ENCODE assay signal across 8 cellular contexts in the genomic region with DNA sequence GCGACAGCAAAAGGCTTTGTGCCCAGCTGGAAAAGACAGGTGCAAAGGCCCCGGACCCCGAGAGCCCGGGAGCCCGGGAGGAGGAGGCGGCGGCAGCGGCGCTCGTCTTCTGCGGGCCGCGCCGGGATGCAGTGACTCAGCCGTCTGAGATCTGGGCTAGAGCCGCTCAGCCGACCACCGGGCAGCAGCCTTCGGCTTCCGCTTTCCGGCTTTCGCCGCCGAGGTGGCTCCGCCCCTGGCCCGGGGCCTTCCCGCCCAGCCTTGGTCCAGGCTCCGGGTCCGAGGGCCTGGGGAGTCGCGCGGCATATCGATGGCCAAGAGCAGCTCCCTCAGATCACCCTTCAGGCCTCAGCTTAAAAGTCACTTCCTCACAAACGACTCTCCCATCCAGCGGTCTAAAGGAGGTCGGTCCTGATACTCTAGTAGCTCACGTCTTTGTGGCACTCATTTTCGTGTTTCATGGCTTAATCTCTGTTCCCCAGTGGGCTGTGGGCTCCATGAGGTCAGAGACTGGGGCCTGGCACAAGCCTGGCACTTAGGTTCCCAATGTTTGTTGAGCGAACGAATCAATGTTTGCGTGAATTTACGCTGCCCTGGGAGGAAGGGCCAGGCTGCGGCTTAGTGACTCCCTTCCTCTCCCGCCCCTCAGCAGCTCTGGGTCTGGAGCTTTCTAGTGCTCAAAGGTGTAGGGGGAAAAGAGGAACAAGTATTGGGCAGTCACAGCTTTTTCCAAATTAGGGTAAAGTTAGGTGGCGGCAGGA. TPM values are rescaled to one million over a fixed set of nuclear protein-coding genes. Genes with fewer than 3 reads are reported as not detected.
DNase-seq lines count a peak whose midpoint lies in the region; ATAC-seq and TF ChIP-seq lines count a peak whose summit lies in the region.

A gene (minus strand): TSS at position 146 of the 761 bp plus-strand sequence. CDS start 783 bp downstream, outside the sequence.

- CTCF ChIA-PET in naive thymus-derived CD4-positive, alpha-beta T cell (lab: Charles Lee): interaction anchor here (0.6 to 1.5 kb wide), 5 partner anchors 10 to 33 kb away, joined by 3 to 5 read pairs (median 3); no protein-coding TSS in a partner anchor

- H2AFZ ChIP-seq in DND-41 (ENCODE audit: low read depth, low read length): peak within 1 kb of the TSS; percentile 98

- no peaks in the 10 kb centered on the region for H3K9me3 ChIP-seq in DND-41 (ENCODE audit: insufficient read depth, low read length, severe bottlenecking)
- no peaks in the 10 kb centered on the region for H3K9me3 ChIP-seq in Peyer's patch
- no peaks in the 10 kb centered on the region for H3K9me3 ChIP-seq in naive thymus-derived CD4-positive, alpha-beta T cell (ENCODE audit: control insufficient read depth in 2 of 3, low read length in 3 of 3)

- H3K4me1 ChIP-seq in DND-41 (ENCODE audit: insufficient read depth, low read length) (peaks cover 38% of the 10 kb centered on the region), Peyer's patch (peaks cover 0 to 7% (median 0%) of the 10 kb centered on the region in 4 donors)
- H3K4me1 ChIP-seq in naive thymus-derived CD4-positive, alpha-beta T cell (ENCODE audit: control insufficient read depth in 2 of 2, insufficient read depth in 2 of 2, low read length in 2 of 2): peaks cover 0 to 16% of the 10 kb centered on the region in 2 donors

- POLR2A ChIA-PET in naive thymus-derived CD4-positive, alpha-beta T cell (lab: Charles Lee): interaction anchor here (0.6 to 3.3 kb wide), 7 partner anchors 14 to 138 kb away, joined by 3 to 31 read pairs (median 7); a partner anchor contains a TSS

- peak; percentile 38 to 47 for TF ChIP-seq POLR2A in Peyer's patch (IDR thresholded peaks at IDR 0.05)

- H3K9ac ChIP-seq in DND-41 (ENCODE audit: low read depth, low read length): peak within 1 kb of the TSS; percentile 75

- H3K4me3 Mint-ChIP-seq in IgD-negative memory B cell: peak within 1 kb of the TSS; percentile 90 to 97 (median 94)
- H3K4me3 Mint-ChIP-seq in naive thymus-derived CD4-positive, alpha-beta T cell: peak within 1 kb of the TSS; percentile 91 to 97 (median 93)

- H3K27ac ChIP-seq in DND-41 (ENCODE audit: low read length) (peak within 1 kb of the TSS; percentile 82), Peyer's patch (peak within 1 kb of the TSS; percentile 86 to 94 (median 88))
- H3K27ac ChIP-seq in naive thymus-derived CD4-positive, alpha-beta T cell (ENCODE audit: low read depth, low read length): peak within 1 kb of the TSS; percentile 74

- ATAC-seq in DND-41 (ENCODE audit: insufficient read depth, low read depth) (peak; percentile 69), GM21576 (IDR thresholded peaks at IDR 0.05; ENCODE audit: unreplicated experiment) (peak; percentile 83)
- ATAC-seq in naive thymus-derived CD4-positive, alpha-beta T cell: peak; percentile 88
- ATAC-seq in stimulated activated naive CD8-positive, alpha-beta T cell treated with anti-CD3 and anti-CD28 coated beads, Interleukin-15, Interleukin-2, amounts not matched to agents 100 U/mL and 50 U/mL, for 24 hours: peak; percentile 93

- H3K4me2 ChIP-seq in DND-41 (ENCODE audit: insufficient read depth, low read length): peak within 1 kb of the TSS; percentile 73

- no peaks in the 10 kb centered on the region for H3K27me3 Mint-ChIP-seq in IgD-negative memory B cell
- no peaks in the 10 kb centered on the region for H3K27me3 Mint-ChIP-seq in naive thymus-derived CD4-positive, alpha-beta T cell

- H3K4me3 ChIP-seq in DND-41 (ENCODE audit: low read depth in 1 of 2, low read length in 2 of 2) (peak within 1 kb of the TSS; percentile 74 to 85), Peyer's patch (peak within 1 kb of the TSS; percentile 74 to 95 (median 91)), fibroblast of mammary gland (ENCODE audit: control insufficient read depth, low read depth, low read length) (peak within 1 kb of the TSS; percentile 86)
- H3K4me3 ChIP-seq in naive thymus-derived CD4-positive, alpha-beta T cell (ENCODE audit: low read length): peak within 1 kb of the TSS; percentile 81

- no peaks in the 10 kb centered on the region for H3K36me3 Mint-ChIP-seq in IgD-negative memory B cell
- H3K36me3 Mint-ChIP-seq in naive thymus-derived CD4-positive, alpha-beta T cell: peaks cover 0 to 14% (median 0%) of the 10 kb centered on the region in 5 donors

- no peaks in the 10 kb centered on the region for H3K27me3 ChIP-seq in DND-41 (ENCODE audit: insufficient read depth, low read length, poor library complexity)
- H3K27me3 ChIP-seq in Peyer's patch: no peaks in the 10 kb centered on the region
- H3K27me3 ChIP-seq in naive thymus-derived CD4-positive, alpha-beta T cell (ENCODE audit: control insufficient read depth in 2 of 2, insufficient read depth in 2 of 2, low read length in 2 of 2): no peaks in the 10 kb centered on the region

- TF ChIP-seq CTCF in DND-41 (IDR thresholded peaks at IDR 0.05; ENCODE audit: borderline replicate concordance, extremely low read depth, low read length, poor library complexity, severe bottlenecking): no peak
- TF ChIP-seq CTCF in Peyer's patch (IDR thresholded peaks at IDR 0.05): no peak
- TF ChIP-seq CTCF in fibroblast of mammary gland (conservative IDR thresholded peaks at IDR 0.05; ENCODE audit: control insufficient read depth, insufficient read depth, low read depth, low read length): no peak

- peak within 1 kb of the TSS; percentile 87 to 96 (median 89) for H3K27ac Mint-ChIP-seq in IgD-negative memory B cell
- H3K27ac Mint-ChIP-seq in naive thymus-derived CD4-positive, alpha-beta T cell: peak within 1 kb of the TSS; percentile 87 to 96 (median 90)

- H4K20me1 ChIP-seq in DND-41 (ENCODE audit: insufficient read depth, low read length): no peaks in the 10 kb centered on the region

- H3K36me3 ChIP-seq in DND-41 (ENCODE audit: insufficient read depth, low read length): peaks cover 11% of the 10 kb centered on the region; the same call in 1 of the 2 replicates
- no peaks in the 10 kb centered on the region for H3K36me3 ChIP-seq in Peyer's patch
- peaks cover 0 to 4% (median 0%) of the 10 kb centered on the region in 3 experiments for H3K36me3 ChIP-seq in naive thymus-derived CD4-positive, alpha-beta T cell (ENCODE audit: control insufficient read depth in 2 of 3, insufficient read depth in 3 of 3, low read length in 3 of 3)

- no peaks in the 10 kb centered on the region for H3K9me3 Mint-ChIP-seq in IgD-negative memory B cell
- H3K9me3 Mint-ChIP-seq in naive thymus-derived CD4-positive, alpha-beta T cell: peaks cover 0 to 2% (median 0%) of the 10 kb centered on the region in 11 donors

- H3K4me1 Mint-ChIP-seq in IgD-negative memory B cell: peaks cover 19 to 35% (median 22%) of the 10 kb centered on the region in 3 donors
- peaks cover 0 to 36% (median 24%) of the 10 kb centered on the region in 7 donors for H3K4me1 Mint-ChIP-seq in naive thymus-derived CD4-positive, alpha-beta T cell

- DNase-seq in DND-41 (peak; percentile 55), Peyer's patch (peak; percentile 66 to 87 (median 78)), fibroblast of mammary gland (ENCODE audit: low read depth) (peak; percentile 76)
- DNase-seq in activated T-helper 1 cell treated with anti-CD3 and anti-CD28 coated beads, Interleukin-2, amount 50 U/mL, for 16 hours (ENCODE audit: low read depth in 1 of 2, low spot score in 1 of 2): peak; percentile 28 to 44
- peak in 8 of 9 donors; percentile 14 to 74 (median 23) for DNase-seq in naive thymus-derived CD4-positive, alpha-beta T cell
- peak; percentile 74 for DNase-seq in stimulated activated naive CD8-positive, alpha-beta T cell treated with anti-CD3 and anti-CD28 coated beads, Interleukin-15, Interleukin-2, amounts not matched to agents 100 U/mL and 50 U/mL, for 24 hours

- intact Hi-C loops in naive thymus-derived CD4-positive, alpha-beta T cell (cut with micrococcal nuclease): loop anchor here (1.0 to 5.0 kb wide), 10 partner anchors 24 to 1045 kb away; a partner anchor contains a TSS

- peaks cover 34% of the 10 kb centered on the region for H3K79me2 ChIP-seq in DND-41 (ENCODE audit: insufficient read depth, low read length)

RNA-seq across cellular contexts. Expression of the gene that starts here (rescaled TPM):
- polyA plus RNA-seq in IgD-negative memory B cell: 16.7 TPM
- total RNA-seq in Peyer's patch: 10 to 100 TPM in 3 of 4 donors, 1 to 10 TPM in 1; 4.9 to 19.0 (median 13.7) TPM
- total RNA-seq in naive thymus-derived CD4-positive, alpha-beta T cell: 10 to 100 TPM in 2 of 5 experiments, 1 to 10 TPM in 3; 2.5 to 21.0 (median 7.1) TPM
- 1 to 10 TPM; 1.4 to 1.6 TPM for polyA plus RNA-seq in naive thymus-derived CD4-positive, alpha-beta T cell

Comparison
In these comparisons a context has a peak if more than half of its experiments do, and no peak if none do; other contexts are left out.
1. Peak in every context shown above with its lines: DNase-seq, ATAC-seq, H3K4me3 ChIP-seq and H3K27ac ChIP-seq.
2. DNase-seq: peak in every context shown above with its lines; median percentile 78 in Peyer's patch; 76 in fibroblast of mammary gland; 74 in stimulated activated naive CD8-positive, alpha-beta T cell treated with anti-CD3 and anti-CD28 coated beads, Interleukin-15, Interleukin-2, amounts not matched to agents 100 U/mL and 50 U/mL, for 24 hours; 55 in DND-41; 36 in activated T-helper 1 cell treated with anti-CD3 and anti-CD28 coated beads, Interleukin-2, amount 50 U/mL, for 16 hours; 23 in naive thymus-derived CD4-positive, alpha-beta T cell.